Comparison of ENCODE assay signal across 22 cellular contexts in the genomic region with DNA sequence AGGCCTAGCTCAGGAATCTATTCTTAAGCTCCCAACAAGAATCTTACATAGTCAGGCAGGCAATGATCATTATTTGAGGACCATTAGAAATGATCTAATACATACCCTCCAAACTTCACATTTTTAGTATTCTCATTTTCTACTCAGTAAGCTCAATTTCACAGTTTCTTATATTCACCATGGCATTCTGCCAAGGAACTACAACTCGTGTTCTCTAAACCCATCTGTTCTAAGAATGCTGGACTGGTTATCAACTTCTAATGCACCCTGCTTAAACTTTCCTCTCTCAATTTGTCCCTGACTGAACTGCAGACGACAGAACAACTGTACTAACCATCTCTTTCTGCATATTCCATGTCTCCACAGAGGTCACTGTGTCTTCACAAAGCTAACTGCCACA. TPM values are rescaled to one million over a fixed set of nuclear protein-coding genes. Genes with fewer than 3 reads are reported as not detected.
DNase-seq lines count a peak whose midpoint lies in the region; ATAC-seq lines count a peak whose summit lies in the region.
"Had no signal": no experiment of that assay in that cellular context is flagged by ENCODE, and none has a peak within 500 bp of the region (broad histone marks: within the 10 kb centered on the region; RNA-seq: fewer than 3 reads in every experiment).

No MANE protein-coding gene starts in this region.

- H3K27me3 Mint-ChIP-seq in activated CD4-positive, alpha-beta memory T cell treated with anti-CD3 and anti-CD28 coated beads, Interleukin-2, amount 10 ng/mL, durations not matched to agents 7 days and 5 days, result no peaks in the 10 kb centered on the region
- H3K27me3 Mint-ChIP-seq: activated T-helper 17 cell treated with anti-CD3 and anti-CD28 coated beads, Interleukin-2, amount 50 U/mL, for 72 hours had no signal

- no peak overlapping the region for H2BK12ac ChIP-seq in mesenchymal stem cell (ENCODE audit: low read length in 2 of 2)

- no peaks in the 10 kb centered on the region for H3K9me3 Mint-ChIP-seq in activated CD4-positive, alpha-beta memory T cell treated with anti-CD3 and anti-CD28 coated beads, Interleukin-2, amount 10 ng/mL, durations not matched to agents 7 days and 5 days
- H3K9me3 Mint-ChIP-seq: activated T-helper 17 cell treated with anti-CD3 and anti-CD28 coated beads, Interleukin-2, amount 50 U/mL, for 72 hours; T-helper 2 cell treated with Interferon-gamma antibody and Interleukin-4, amounts not matched to agents 5 μg/mL and 100 μg/mL, for 36 hours had no signal

- H3K14ac ChIP-seq in mesenchymal stem cell (ENCODE audit: low read length in 2 of 2), result no peak overlapping the region

- H3K4ac ChIP-seq in mesenchymal stem cell (ENCODE audit: low read depth in 1 of 2, low read length in 2 of 2), result no peak overlapping the region

- H3K23ac ChIP-seq in mesenchymal stem cell (ENCODE audit: low read length in 2 of 2), result no peak overlapping the region

- POLR2A ChIA-PET in activated CD4-positive, alpha-beta memory T cell treated with anti-CD3 and anti-CD28 coated beads, Interleukin-2, amount 10 ng/mL, durations not matched to agents 7 days and 5 days (lab: Charles Lee), result no interaction called here

- H3K9ac ChIP-seq in mesenchymal stem cell (ENCODE audit: low read length), result no peak overlapping the region

- H3K27me3 ChIP-seq in mesenchymal stem cell (ENCODE audit: control insufficient read depth in 1 of 2, insufficient read depth in 1 of 2, low read length in 2 of 2), result no peaks in the 10 kb centered on the region
- H3K27me3 ChIP-seq: gastroesophageal sphincter, left lung, right atrium auricular region had no signal

- peaks cover 23% of the 10 kb centered on the region for H3K36me3 Mint-ChIP-seq in activated CD4-positive, alpha-beta memory T cell treated with anti-CD3 and anti-CD28 coated beads, Interleukin-2, amount 10 ng/mL, durations not matched to agents 7 days and 5 days (ENCODE audit: low read depth)

- H2AK5ac ChIP-seq in mesenchymal stem cell (ENCODE audit: low read length, severe bottlenecking), result no peak overlapping the region

- ATAC-seq in GM18870 (IDR thresholded peaks at IDR 0.05; ENCODE audit: unreplicated experiment), result no peak
- ATAC-seq: activated T-helper 17 cell treated with anti-CD3 and anti-CD28 coated beads, Interleukin-2, amount 50 U/mL, for 72 hours; gastroesophageal sphincter; left lung; stimulated activated naive CD8-positive, alpha-beta T cell treated with anti-CD3 and anti-CD28 coated beads, Interleukin-15, Interleukin-2, amounts not matched to agents 100 U/mL and 50 U/mL, for 24 hours had no signal

- no peak overlapping the region for H2BK15ac ChIP-seq in mesenchymal stem cell (ENCODE audit: low read depth, poor library complexity, severe bottlenecking)

- H3K4me3 ChIP-seq in mesenchymal stem cell (ENCODE audit: insufficient read depth in 1 of 2, low read depth in 1 of 2, low read length in 2 of 2), result no peak overlapping the region
- H3K4me3 ChIP-seq: gastroesophageal sphincter, left lung, right atrium auricular region had no signal

- H4K91ac ChIP-seq in mesenchymal stem cell (ENCODE audit: low read length), result no peak overlapping the region

- H3K36me3 ChIP-seq in mesenchymal stem cell (ENCODE audit: control insufficient read depth in 1 of 2, insufficient read depth in 2 of 2, low read depth in 1 of 2, low read length in 2 of 2), result peaks cover 0 to 26% of the 10 kb centered on the region in 2 experiments
- H3K36me3 ChIP-seq: right atrium auricular region had no signal

- H2BK120ac ChIP-seq in mesenchymal stem cell (ENCODE audit: low read depth, low read length), result no peak overlapping the region

- no peak overlapping the region for H3K27ac Mint-ChIP-seq in activated CD4-positive, alpha-beta memory T cell treated with anti-CD3 and anti-CD28 coated beads, Interleukin-2, amount 10 ng/mL, durations not matched to agents 7 days and 5 days
- H3K27ac Mint-ChIP-seq: activated T-helper 17 cell treated with anti-CD3 and anti-CD28 coated beads, Interleukin-2, amount 50 U/mL, for 72 hours; T-helper 2 cell treated with Interferon-gamma antibody and Interleukin-4, amounts not matched to agents 5 μg/mL and 100 μg/mL, for 36 hours had no signal

- H3K18ac ChIP-seq in mesenchymal stem cell (ENCODE audit: low read depth in 1 of 2, low read length in 2 of 2), result no peak overlapping the region

- H3K4me2 ChIP-seq in mesenchymal stem cell (ENCODE audit: low read length, poor library complexity, severe bottlenecking), result no peak overlapping the region

- H3K27ac ChIP-seq in mesenchymal stem cell (ENCODE audit: low read length, poor library complexity, severe bottlenecking), result no peak overlapping the region
- H3K27ac ChIP-seq: gastroesophageal sphincter, left lung, right atrium auricular region had no signal

- no peak overlapping the region for H4K8ac ChIP-seq in mesenchymal stem cell (ENCODE audit: low read length)

- H3K4me1 Mint-ChIP-seq in activated CD4-positive, alpha-beta memory T cell treated with anti-CD3 and anti-CD28 coated beads, Interleukin-2, amount 10 ng/mL, durations not matched to agents 7 days and 5 days, result no peaks in the 10 kb centered on the region

- H3K79me1 ChIP-seq in mesenchymal stem cell (replicated peaks; ENCODE audit: low read length, poor library complexity, severe bottlenecking), result peaks cover 8% of the 10 kb centered on the region

- H2BK5ac ChIP-seq in mesenchymal stem cell (ENCODE audit: low read depth, low read length, poor library complexity, severe bottlenecking), result no peak overlapping the region

- 81% methylated on average over 2 of the region's 2 CpGs for WGBS in mesenchymal stem cell

- no peak overlapping the region for H2AFZ ChIP-seq in mesenchymal stem cell (ENCODE audit: low read depth, low read length)

- no peak overlapping the region for H3K4me3 Mint-ChIP-seq in activated CD4-positive, alpha-beta memory T cell treated with anti-CD3 and anti-CD28 coated beads, Interleukin-2, amount 10 ng/mL, durations not matched to agents 7 days and 5 days
- H3K4me3 Mint-ChIP-seq: activated T-helper 17 cell treated with anti-CD3 and anti-CD28 coated beads, Interleukin-2, amount 50 U/mL, for 72 hours; T-helper 2 cell treated with Interferon-gamma antibody and Interleukin-4, amounts not matched to agents 5 μg/mL and 100 μg/mL, for 36 hours had no signal

- DNase-seq in Ammon's horn (ENCODE audit: low spot score) (peak; percentile 16), NCI-H446 treated with DMSO at 0.1 percent for 48 hours (lab: John Stamatoyannopoulos, UW) (peak; percentile 60), cerebellar cortex (ENCODE audit: low spot score) (peak; percentile 26), mesenchymal stem cell (peak; percentile 15), HPDE6-E6E7 (ENCODE audit: extremely low spot score) (no peak), NCI-H2227 (lab: John Stamatoyannopoulos, UW; ENCODE audit: unreplicated experiment) (no peak)
- no peak for DNase-seq in activated CD4-positive, alpha-beta memory T cell treated with anti-CD3 and anti-CD28 coated beads, Interleukin-2, amount 10 ng/mL, durations not matched to agents 7 days and 5 days
- DNase-seq: activated CD4-positive, CD25-positive, alpha-beta regulatory T cell treated with anti-CD3 and anti-CD28 coated beads, Interleukin-2, amount 50 U/mL, for 72 hours; effector memory CD4-positive, alpha-beta T cell; HCEC 1CT; left lung; MV-4-11; NCI-H1930; NCI-H524 treated with DMSO at 0.1 percent for 48 hours; SHP77 treated with DMSO at 0.1 percent for 48 hours; stimulated activated naive CD8-positive, alpha-beta T cell treated with anti-CD3 and anti-CD28 coated beads, Interleukin-15, Interleukin-2, amounts not matched to agents 100 U/mL and 50 U/mL, for 24 hours; trophoblast cell had no signal

- CTCF ChIA-PET in activated CD4-positive, alpha-beta memory T cell treated with anti-CD3 and anti-CD28 coated beads, Interleukin-2, amount 10 ng/mL, durations not matched to agents 7 days and 5 days (lab: Charles Lee), result no interaction called here

- no peaks in the 10 kb centered on the region for H3K9me3 ChIP-seq in mesenchymal stem cell (ENCODE audit: control insufficient read depth, low read length)
- H3K9me3 ChIP-seq: gastroesophageal sphincter, left lung, right atrium auricular region had no signal

- no peaks in the 10 kb centered on the region for H3K4me1 ChIP-seq in mesenchymal stem cell (ENCODE audit: control insufficient read depth, insufficient read depth, low read depth, low read length)
- H3K4me1 ChIP-seq: left lung had no signal

RNA-seq across cellular contexts. Expression of gene GXYLT1, which starts 58.7 kb away (rescaled TPM):
- polyA plus RNA-seq in mesenchymal stem cell (2013, experiment 1 of 2), result 12.0 TPM
- 13.0 TPM for polyA plus RNA-seq in mesenchymal stem cell (2013, experiment 2 of 2)
- total RNA-seq in activated CD4-positive, alpha-beta memory T cell treated with anti-CD3 and anti-CD28 coated beads, Interleukin-2, amount 10 ng/mL, durations not matched to agents 7 days and 5 days, result 1 to 10 TPM; 7.8 to 9.7 TPM

Comparison
In these comparisons a context has a peak if more than half of its experiments do, and no peak if none do; other contexts are left out.
1. DNase-seq: peak in Ammon's horn (single experiment), NCI-H446 treated with DMSO at 0.1 percent for 48 hours (single experiment), cerebellar cortex (single experiment) and mesenchymal stem cell (single experiment); none in activated CD4-positive, alpha-beta memory T cell treated with anti-CD3 and anti-CD28 coated beads, Interleukin-2, amount 10 ng/mL, durations not matched to agents 7 days and 5 days (single experiment), HPDE6-E6E7 (single experiment) and NCI-H2227 (single experiment).